26 cellular contexts compared by ENCODE assay signal in genomic region chr22:24947383-24947782, GRCh38. TPM values are rescaled to one million over a fixed set of nuclear protein-coding genes. Genes with fewer than 3 reads are reported as not detected.
DNase-seq lines count a peak whose midpoint lies in the region; ATAC-seq, FAIRE-seq and TF ChIP-seq lines count a peak whose summit lies in the region.
"Had no signal": no experiment of that assay in that cellular context is flagged by ENCODE, and none has a peak within 500 bp of the region (broad histone marks: within the 10 kb centered on the region; RNA-seq: fewer than 3 reads in every experiment).

No MANE protein-coding gene starts in this region.

- no peak overlapping the region for H3K14ac ChIP-seq in neuronal stem cell (ENCODE audit: low read length)

- no peak for FAIRE-seq in HepG2 (lab: Jason Lieb, UNC)
- FAIRE-seq: A549, D721Med, G401.6, GM12891, GM19239 had no signal

- H4K91ac ChIP-seq in neuronal stem cell (ENCODE audit: low read depth, low read length, poor library complexity) = no peak overlapping the region

- no peak overlapping the region for H3K18ac ChIP-seq in neuronal stem cell (ENCODE audit: low read length)

- no peaks in the 10 kb centered on the region for H3K79me1 ChIP-seq in neuronal stem cell (ENCODE audit: low read depth, low read length)

- no peak overlapping the region for H2AFZ ChIP-seq in HepG2 (ENCODE audit: low read length)
- H2AFZ ChIP-seq in neuronal stem cell (ENCODE audit: low read length) = no peak overlapping the region

- peak overlapping the region; percentile 8 for H3K23ac ChIP-seq in neuronal stem cell (ENCODE audit: low read depth, low read length, poor library complexity)

- H3K36me3 Mint-ChIP-seq in WTC11 (no peaks in the 10 kb centered on the region), nephron progenitor cell (ENCODE audit: low read depth) (no peaks in the 10 kb centered on the region)
- H3K36me3 Mint-ChIP-seq in activated naive CD4-positive, alpha-beta T cell treated with anti-CD3 and anti-CD28 coated beads, Interleukin-2, amount 10 ng/mL, durations not matched to agents 7 days and 5 days = no peaks in the 10 kb centered on the region
- H3K36me3 Mint-ChIP-seq: CD4-positive, alpha-beta memory T cell; CD4-positive, CD25-positive, alpha-beta regulatory T cell had no signal

- TF ChIP-seq CTCF in HepG2 (CRISPR knock-in tag; IDR thresholded peaks at IDR 0.05) (no peak), right lobe of liver (IDR thresholded peaks at IDR 0.05) (no peak), WTC11 (IDR thresholded peaks at IDR 0.05) (no peak), nephron progenitor cell (IDR thresholded peaks at IDR 0.05) (no peak)

- no TSS peak for BruUV-seq in HepG2 (replicated peaks; lab: Mats Ljungman, UMichigan)

- H4K8ac ChIP-seq in neuronal stem cell (ENCODE audit: low read depth, low read length) = no peak overlapping the region

- TF ChIP-seq EP300 in HepG2 (IDR thresholded peaks at IDR 0.05; ENCODE audit: low read depth in 2 of 2, low read length in 2 of 2) = no peak
- no peak for TF ChIP-seq EP300 in HepG2 (CRISPR knock-in tag; IDR thresholded peaks at IDR 0.05; ENCODE audit: borderline replicate concordance)

- H3K4me1 Mint-ChIP-seq in WTC11 (peaks cover 36% of the 10 kb centered on the region), nephron progenitor cell (peaks cover 37% of the 10 kb centered on the region)
- H3K4me1 Mint-ChIP-seq in activated naive CD4-positive, alpha-beta T cell treated with anti-CD3 and anti-CD28 coated beads, Interleukin-2, amount 10 ng/mL, durations not matched to agents 7 days and 5 days = peaks cover 27% of the 10 kb centered on the region

- WGBS in HepG2 (ENCODE audit: low lambda C conversion rate) = 40% methylated on average over 7 of the region's 7 CpGs
- WGBS in right lobe of liver (ENCODE audit: insufficient coverage, low coverage, low lambda C conversion rate, missing lambda C conversion rate) = 84% methylated on average over 6 of the region's 7 CpGs
- no CpG with 5 or more reads among the region's 7 CpGs for WGBS in neuronal stem cell (ENCODE audit: extremely low coverage in 2 of 2, insufficient read length in 2 of 2, insufficient replicate concordance in 1 of 2), 2 donors

- H3K4me3 Mint-ChIP-seq in WTC11 (no peak overlapping the region), nephron progenitor cell (no peak overlapping the region)
- no peak overlapping the region for H3K4me3 Mint-ChIP-seq in activated naive CD4-positive, alpha-beta T cell treated with anti-CD3 and anti-CD28 coated beads, Interleukin-2, amount 10 ng/mL, durations not matched to agents 7 days and 5 days
- H3K4me3 Mint-ChIP-seq: CD14-positive monocyte; CD4-positive, alpha-beta memory T cell; CD8-positive, alpha-beta memory T cell had no signal

- no peaks in the 10 kb centered on the region for H3K79me2 ChIP-seq in HepG2 (ENCODE audit: insufficient read depth, low read length)

- ATAC-seq in HepG2 (no peak), right lobe of liver (no peak), WTC11 (no peak), left colon (no peak)
- ATAC-seq: A549 had no signal

- H3K27ac Mint-ChIP-seq in WTC11 (peak overlapping the region; percentile 94; the same call in 1 of the 2 replicates), nephron progenitor cell (peak overlapping the region; percentile 68)
- H3K27ac Mint-ChIP-seq in activated naive CD4-positive, alpha-beta T cell treated with anti-CD3 and anti-CD28 coated beads, Interleukin-2, amount 10 ng/mL, durations not matched to agents 7 days and 5 days = no peak overlapping the region
- H3K27ac Mint-ChIP-seq: CD14-positive monocyte; CD4-positive, CD25-positive, alpha-beta regulatory T cell had no signal

- TF ChIP-seq POLR2A in HepG2 (IDR thresholded peaks at IDR 0.05; ENCODE audit: insufficient read depth in 1 of 2, low read depth in 2 of 2, low read length in 2 of 2) (no peak), right lobe of liver (IDR thresholded peaks at IDR 0.05) (no peak)

- H2AK5ac ChIP-seq in neuronal stem cell (ENCODE audit: low read depth, low read length) = no peak overlapping the region

- H3K27me3 ChIP-seq in HepG2 (ENCODE audit: control insufficient read depth in 1 of 2, insufficient read depth in 2 of 2, low read length in 2 of 2) = no peaks in the 10 kb centered on the region
- no peaks in the 10 kb centered on the region for H3K27me3 ChIP-seq in right lobe of liver
- H3K27me3 ChIP-seq in neuronal stem cell (ENCODE audit: control insufficient read depth in 3 of 3, insufficient read depth in 3 of 3, low read depth in 1 of 3, low read length in 3 of 3) = no peaks in the 10 kb centered on the region
- H3K27me3 ChIP-seq: BE2C, BLaER1 had no signal

- H3K4ac ChIP-seq in neuronal stem cell (ENCODE audit: low read length) = no peak overlapping the region

- no peak overlapping the region for H2BK15ac ChIP-seq in neuronal stem cell (ENCODE audit: low read length)

- H3K9me3 ChIP-seq in HepG2 (ENCODE audit: low read length) (no peaks in the 10 kb centered on the region), right lobe of liver (no peaks in the 10 kb centered on the region), neuronal stem cell (replicated peaks in 1 of 2; ENCODE audit: control insufficient read depth in 2 of 2, insufficient read depth in 1 of 2, low read depth in 1 of 2, low read length in 2 of 2) (no peaks in the 10 kb centered on the region)
- H3K9me3 ChIP-seq: A549, BE2C, BLaER1, Caco-2 had no signal

- intact Hi-C loops in HepG2 (cut with micrococcal nuclease; ENCODE audit: unreplicated experiment) = no loop called here
- intact Hi-C loops in right lobe of liver (cut with DNase I) = no loop called here
- intact Hi-C loops in left colon (cut with DNase I, micrococcal nuclease) = no loop called here

- no peak overlapping the region for H3K4me2 ChIP-seq in HepG2 (ENCODE audit: low read depth, low read length)
- no peak overlapping the region for H3K4me2 ChIP-seq in neuronal stem cell (ENCODE audit: insufficient read depth, low read length, poor library complexity, severe bottlenecking)
- H3K4me2 ChIP-seq: A549 had no signal

- TF ChIP-seq RAD21 in HepG2 (CRISPR knock-in tag; IDR thresholded peaks at IDR 0.05) = no peak

- no peaks in the 10 kb centered on the region for H3K27me3 Mint-ChIP-seq in WTC11 (ENCODE audit: low read depth)
- H3K27me3 Mint-ChIP-seq in nephron progenitor cell (ENCODE audit: low read depth, poor library complexity) = peaks cover 5% of the 10 kb centered on the region
- peaks cover 60% of the 10 kb centered on the region for H3K27me3 Mint-ChIP-seq in activated naive CD4-positive, alpha-beta T cell treated with anti-CD3 and anti-CD28 coated beads, Interleukin-2, amount 10 ng/mL, durations not matched to agents 7 days and 5 days

- no peaks in the 10 kb centered on the region for H3K36me3 ChIP-seq in HepG2 (replicated peaks in 1 of 2; ENCODE audit: control insufficient read depth in 1 of 2, insufficient read depth in 2 of 2, low read length in 2 of 2)
- H3K36me3 ChIP-seq in right lobe of liver = no peaks in the 10 kb centered on the region
- H3K36me3 ChIP-seq in neuronal stem cell (replicated peaks in 1 of 2; ENCODE audit: control insufficient read depth in 2 of 2, insufficient read depth in 2 of 2, low read length in 2 of 2) = no peaks in the 10 kb centered on the region
- H3K36me3 ChIP-seq: BE2C, BLaER1 had no signal

- DNase-seq in HepG2 (ENCODE audit: low spot score) (no peak), right lobe of liver (no peak), WTC11 (ENCODE audit: low spot score) (no peak), nephron progenitor cell (no peak), neuronal stem cell (ENCODE audit: low spot score) (no peak), left colon (no peak)
- no peak for DNase-seq in stimulated activated CD4-positive, alpha-beta T cell treated with anti-CD3 and anti-CD28 coated beads, Interleukin-2, amount 100 ng/mL, for 48 hours
- no peak for DNase-seq in activated naive CD4-positive, alpha-beta T cell treated with anti-CD3 and anti-CD28 coated beads, Interleukin-2, amount 10 ng/mL, durations not matched to agents 7 days and 5 days
- DNase-seq: BE2C; C1 segment of cervical spinal cord; Caco-2; Calu3; CD4-positive, alpha-beta memory T cell; CD4-positive, CD25-positive, alpha-beta regulatory T cell; CD8-positive, alpha-beta memory T cell; DMS79 treated with DMSO at 0.1 percent for 48 hours; GF-D8 had no signal

- H4K20me1 ChIP-seq in HepG2 (ENCODE audit: insufficient read depth, low read length) = no peaks in the 10 kb centered on the region
- H4K20me1 ChIP-seq: BLaER1 had no signal

- POLR2A ChIA-PET in HepG2 (lab: Yijun Ruan, JAX) (no interaction called here), WTC11 (lab: Charles Lee) (no interaction called here)

- H3K9me3 Mint-ChIP-seq in WTC11 (no peaks in the 10 kb centered on the region), nephron progenitor cell (no peaks in the 10 kb centered on the region)
- H3K9me3 Mint-ChIP-seq in activated naive CD4-positive, alpha-beta T cell treated with anti-CD3 and anti-CD28 coated beads, Interleukin-2, amount 10 ng/mL, durations not matched to agents 7 days and 5 days = no peaks in the 10 kb centered on the region
- H3K9me3 Mint-ChIP-seq: CD14-positive monocyte; CD4-positive, alpha-beta memory T cell; CD4-positive, CD25-positive, alpha-beta regulatory T cell; CD8-positive, alpha-beta memory T cell had no signal

- peaks cover 37% of the 10 kb centered on the region for H3K4me1 ChIP-seq in HepG2 (ENCODE audit: insufficient read depth, low read length)
- H3K4me1 ChIP-seq in right lobe of liver = peaks cover 0 to 6% (median 0%) of the 10 kb centered on the region in 4 donors
- peaks cover 3 to 11% of the 10 kb centered on the region in 2 donors for H3K4me1 ChIP-seq in neuronal stem cell (ENCODE audit: control insufficient read depth in 2 of 2, insufficient read depth in 1 of 2, low read depth in 1 of 2, low read length in 2 of 2)
- H3K4me1 ChIP-seq: A549, BE2C, Caco-2 had no signal

- CTCF ChIA-PET in HepG2 (lab: Yijun Ruan, JAX; ENCODE audit: low intra/inter-chr PET ratio, low total read pairs) (no interaction called here), WTC11 (lab: Charles Lee) (interaction anchor here (0.9 to 5.6 kb wide), 3 partner anchors 8 to 255 kb away, joined by 3 to 58 read pairs (median 6); no protein-coding TSS in a partner anchor)
- CTCF ChIA-PET in activated naive CD4-positive, alpha-beta T cell treated with anti-CD3 and anti-CD28 coated beads, Interleukin-2, amount 10 ng/mL, durations not matched to agents 7 days and 5 days (lab: Charles Lee) = interaction anchor here (9.8 kb wide), 1 partner anchor 104 kb away, joined by 115 read pairs; no protein-coding TSS in a partner anchor

- H2BK120ac ChIP-seq in neuronal stem cell (ENCODE audit: low read depth, low read length) = no peak overlapping the region

- H3K9ac ChIP-seq in HepG2 (ENCODE audit: insufficient read depth, low read depth, low read length) = no peak overlapping the region
- H3K9ac ChIP-seq in neuronal stem cell (ENCODE audit: low read depth, low read length, poor library complexity) = no peak overlapping the region
- H3K9ac ChIP-seq: BLaER1 had no signal

- in situ Hi-C loops in HepG2 (cut with HindIII; ENCODE audit: extremely low pct_ligation_motif_present, low pct_unique_long_range_greater_than_20kb) = loop anchor here (10.0 to 25.0 kb wide), 2 partner anchors 107 to 240 kb away; partner anchors contain the start of gene CRYBB3

- no peak overlapping the region for H2BK5ac ChIP-seq in neuronal stem cell (ENCODE audit: low read length)

- no peak overlapping the region for H3K4me3 ChIP-seq in HepG2 (replicated peaks in 1 of 3; ENCODE audit: insufficient read depth in 1 of 3, low read depth in 2 of 3, low read length in 3 of 3)
- H3K4me3 ChIP-seq in right lobe of liver = no peak overlapping the region
- H3K4me3 ChIP-seq in neuronal stem cell (ENCODE audit: low read length in 2 of 2) = no peak overlapping the region
- H3K4me3 ChIP-seq: A549, BLaER1 had no signal

- H3K27ac ChIP-seq in HepG2 (ENCODE audit: extremely low read length, insufficient read depth, low read length) = no peak overlapping the region
- H3K27ac ChIP-seq in right lobe of liver = no peak overlapping the region
- H3K27ac ChIP-seq in neuronal stem cell (replicated peaks; ENCODE audit: low read length) = no peak overlapping the region
- H3K27ac ChIP-seq: 22Rv1, A549, BLaER1 had no signal

- no peak overlapping the region for H2BK12ac ChIP-seq in neuronal stem cell (ENCODE audit: low read length)

RNA-seq across cellular contexts. Expression of gene LHFPL7, which starts 0.9 kb away (rescaled TPM):
- total RNA-seq in HepG2 (2016; rRNA removed; fragmentation: Illumina TruSeq; extraction: Trizol) (not detected in 2 replicates), right lobe of liver (not detected), WTC11 (2021) (not detected in 3 replicates), left colon (under 1 TPM in 1 of 2 donors, not detected in 1; 0.42 TPM)
- not detected in 2 replicates for total RNA-seq in HepG2 (2016; cell fraction: cytosol; rRNA removed; fragmentation: Illumina TruSeq; extraction: Trizol; ENCODE audit: low read depth)
- not detected in 2 replicates for total RNA-seq in HepG2 (2016; cell fraction: insoluble cytoplasmic fraction; rRNA removed; fragmentation: Illumina TruSeq; extraction: Trizol)
- not detected in 2 replicates for total RNA-seq in HepG2 (2016; cell fraction: membrane; rRNA removed; fragmentation: Illumina TruSeq; extraction: Trizol)
- total RNA-seq in HepG2 (2016; cell fraction: nucleus; rRNA removed; fragmentation: Illumina TruSeq; extraction: Trizol) = not detected in 2 replicates
- polyA plus RNA-seq in HepG2 (2011; rRNA removed) = not detected in 2 replicates
- not detected in 2 replicates for polyA plus RNA-seq in HepG2 (2011; cell fraction: cytosol; rRNA removed)
- not detected in 2 replicates for polyA plus RNA-seq in HepG2 (2011; cell fraction: nucleus; rRNA removed)
- polyA plus RNA-seq in HepG2 (2012) = not detected in 2 replicates
- polyA plus RNA-seq in HepG2 (2016; cell fraction: cytosol; fragmentation: Illumina TruSeq; extraction: Trizol; ENCODE audit: low read depth) = not detected in 2 replicates
- not detected in 2 replicates for polyA plus RNA-seq in HepG2 (2016; cell fraction: insoluble cytoplasmic fraction; fragmentation: Illumina TruSeq; extraction: Trizol; ENCODE audit: low read depth)
- polyA plus RNA-seq in HepG2 (2016; cell fraction: membrane; fragmentation: Illumina TruSeq; extraction: Trizol; ENCODE audit: low read depth) = not detected in 2 replicates
- polyA plus RNA-seq in HepG2 (2016; cell fraction: nucleus; fragmentation: Illumina TruSeq; extraction: Trizol; ENCODE audit: insufficient read depth, low read depth) = not detected in 2 replicates
- polyA minus RNA-seq in HepG2 (2011; rRNA and poly(A)+ RNA removed; ENCODE audit: low replicate concordance) = not detected in 2 replicates
- polyA minus RNA-seq in HepG2 (2011; cell fraction: cytosol; rRNA and poly(A)+ RNA removed) = not detected in 2 replicates
- not detected in 2 replicates for polyA minus RNA-seq in HepG2 (2011; cell fraction: nucleus; rRNA and poly(A)+ RNA removed)
- polyA plus RNA-seq in neuronal stem cell (2013, experiment 1 of 2) = not detected
- not detected for polyA plus RNA-seq in neuronal stem cell (2013, experiment 2 of 2)
- total RNA-seq: A172; Caco-2; Calu3; CD4-positive, alpha-beta memory T cell; CD4-positive, CD25-positive, alpha-beta regulatory T cell; CD8-positive, alpha-beta memory T cell had no signal
- polyA plus RNA-seq: A549; CD14-positive monocyte; CD4-positive, alpha-beta memory T cell; CD4-positive, CD25-positive, alpha-beta regulatory T cell; CD8-positive, alpha-beta memory T cell had no signal

RNA-seq across cellular contexts. Expression of gene KIAA1671, which starts 5.1 kb away (rescaled TPM):
- 12.0 and 13.5 TPM in 2 replicates for total RNA-seq in HepG2 (2016; rRNA removed; fragmentation: Illumina TruSeq; extraction: Trizol)
- 1.2 and 1.5 TPM in 2 replicates for total RNA-seq in HepG2 (2016; cell fraction: cytosol; rRNA removed; fragmentation: Illumina TruSeq; extraction: Trizol; ENCODE audit: low read depth)
- total RNA-seq in HepG2 (2016; cell fraction: insoluble cytoplasmic fraction; rRNA removed; fragmentation: Illumina TruSeq; extraction: Trizol) = 10.6 and 12.4 TPM in 2 replicates
- total RNA-seq in HepG2 (2016; cell fraction: membrane; rRNA removed; fragmentation: Illumina TruSeq; extraction: Trizol) = 5.9 TPM in 2 replicates
- total RNA-seq in HepG2 (2016; cell fraction: nucleus; rRNA removed; fragmentation: Illumina TruSeq; extraction: Trizol) = 18.9 and 21.9 TPM in 2 replicates
- polyA plus RNA-seq in HepG2 (2011; rRNA removed) = 13.6 and 13.7 TPM in 2 replicates
- polyA plus RNA-seq in HepG2 (2011; cell fraction: cytosol; rRNA removed) = 6.1 and 8.9 TPM in 2 replicates
- 14.1 and 14.4 TPM in 2 replicates for polyA plus RNA-seq in HepG2 (2011; cell fraction: nucleus; rRNA removed)
- polyA plus RNA-seq in HepG2 (2012) = 8.2 and 9.7 TPM in 2 replicates
- polyA plus RNA-seq in HepG2 (2016; cell fraction: cytosol; fragmentation: Illumina TruSeq; extraction: Trizol; ENCODE audit: low read depth) = 0.76 and 0.78 TPM in 2 replicates
- 10.8 and 14.0 TPM in 2 replicates for polyA plus RNA-seq in HepG2 (2016; cell fraction: insoluble cytoplasmic fraction; fragmentation: Illumina TruSeq; extraction: Trizol; ENCODE audit: low read depth)
- 2.0 and 2.7 TPM in 2 replicates for polyA plus RNA-seq in HepG2 (2016; cell fraction: membrane; fragmentation: Illumina TruSeq; extraction: Trizol; ENCODE audit: low read depth)
- 16.4 and 16.6 TPM in 2 replicates for polyA plus RNA-seq in HepG2 (2016; cell fraction: nucleus; fragmentation: Illumina TruSeq; extraction: Trizol; ENCODE audit: insufficient read depth, low read depth)
- polyA minus RNA-seq in HepG2 (2011; rRNA and poly(A)+ RNA removed; ENCODE audit: low replicate concordance) = 20.3 and 22.7 TPM in 2 replicates
- 12.7 and 14.7 TPM in 2 replicates for polyA minus RNA-seq in HepG2 (2011; cell fraction: cytosol; rRNA and poly(A)+ RNA removed)
- 27.4 and 35.6 TPM in 2 replicates for polyA minus RNA-seq in HepG2 (2011; cell fraction: nucleus; rRNA and poly(A)+ RNA removed)
- 10 to 100 TPM; 31.1 to 56.6 (median 39.2) TPM for total RNA-seq in right lobe of liver
- total RNA-seq in WTC11 (2021) = 22.0 to 26.0 TPM (median 24.0 TPM) in 3 replicates
- polyA plus RNA-seq in neuronal stem cell (2013, experiment 1 of 2) = 8.3 TPM
- 8.6 TPM for polyA plus RNA-seq in neuronal stem cell (2013, experiment 2 of 2)
- total RNA-seq in left colon = 100 to 1,000 TPM; 100 to 106 TPM
- polyA plus RNA-seq: CD14-positive monocyte had no signal
